In genomic region chr5:139574641-139575312, GRCh38 we compare ENCODE assay signal across 8 cellular contexts. TPM values are rescaled to one million over a fixed set of nuclear protein-coding genes. Genes with fewer than 3 reads are reported as not detected.
DNase-seq lines count a peak whose midpoint lies in the region; ATAC-seq and TF ChIP-seq lines count a peak whose summit lies in the region.

No MANE protein-coding gene starts in this region.

- H3K4me3 Mint-ChIP-seq in naive B cell: peak overlapping the region in 4 of 8 donors; percentile 0 to 39 (median 18)

- peaks cover 93% of the 10 kb centered on the region for H3K79me2 ChIP-seq in PC-3 (ENCODE audit: low read length)

- no peaks in the 10 kb centered on the region for H3F3A ChIP-seq in PC-3 (ENCODE audit: low read length, unreplicated experiment)

- no TSS peak for BruUV-seq in PC-3 (replicated peaks; lab: Mats Ljungman, UMichigan)

- peaks cover 44 to 85% (median 73%) of the 10 kb centered on the region in 3 donors for H3K4me1 Mint-ChIP-seq in naive B cell

- no peaks in the 10 kb centered on the region for H3K9me3 ChIP-seq in PC-3 (ENCODE audit: low read length)
- no peaks in the 10 kb centered on the region for H3K9me3 ChIP-seq in effector memory CD4-positive, alpha-beta T cell (ENCODE audit: control insufficient read depth, low read length)

- H4K20me1 ChIP-seq in PC-3 (ENCODE audit: low read length): peaks cover 48% of the 10 kb centered on the region

- DNase-seq in AG20443 (ENCODE audit: low spot score) (peak; percentile 44), PC-3 (peak; percentile 60), naive B cell (peak; percentile 39), NCI-H146 (lab: John Stamatoyannopoulos, UW) (no peak), NCI-H1417 treated with DMSO at 0.1 percent for 48 hours (lab: John Stamatoyannopoulos, UW) (no peak)
- no peak for DNase-seq in effector memory CD4-positive, alpha-beta T cell

- peak overlapping the region in 4 of 6 donors; percentile 20 to 85 (median 68) for H3K27ac Mint-ChIP-seq in naive B cell

- H3K4me3 ChIP-seq in GM12875 (ENCODE audit: low read depth, low read length): no peak overlapping the region
- H3K4me3 ChIP-seq in PC-3 (ENCODE audit: low read length): no peak overlapping the region
- no peak overlapping the region for H3K4me3 ChIP-seq in effector memory CD4-positive, alpha-beta T cell (ENCODE audit: insufficient read depth, low read depth, low read length, poor library complexity, severe bottlenecking)

- H3K9me3 Mint-ChIP-seq in naive B cell: no peaks in the 10 kb centered on the region

- no peak overlapping the region for H3K9ac ChIP-seq in PC-3 (ENCODE audit: low read length)

- no peak overlapping the region for H3K27ac ChIP-seq in PC-3 (ENCODE audit: low read length)
- peak overlapping the region; percentile 32 for H3K27ac ChIP-seq in effector memory CD4-positive, alpha-beta T cell (ENCODE audit: insufficient read depth, low read length, poor library complexity, severe bottlenecking)

- TF ChIP-seq CTCF in GM12875 (IDR thresholded peaks at IDR 0.05; ENCODE audit: borderline replicate concordance, insufficient read depth, low read depth, low read length): peak; percentile 56; the same call in 1 of the 2 replicates
- peak; percentile 75 for TF ChIP-seq CTCF in PC-3 (conservative IDR thresholded peaks at IDR 0.05; ENCODE audit: low read depth, low read length)

- POLR2A ChIA-PET in PC-3 (lab: Charles Lee; ENCODE audit: unreplicated experiment): interaction anchor here (0.6 kb wide), 3 partner anchors 9 to 19 kb away, joined by 4 to 17 read pairs (median 9); no protein-coding TSS in a partner anchor

- ATAC-seq in PC-3 (peak; percentile 71), naive B cell (ENCODE audit: low read depth in 2 of 2) (peak; percentile 68 to 72), GM19324 (IDR thresholded peaks at IDR 0.05; ENCODE audit: low FRiP score, unreplicated experiment) (no peak)

- H3K36me3 Mint-ChIP-seq in naive B cell: peaks cover 0 to 5% of the 10 kb centered on the region in 2 donors

- no peaks in the 10 kb centered on the region for H3K9me2 ChIP-seq in PC-3 (replicated peaks; ENCODE audit: low read length)

- intact Hi-C loops in PC-3 (cut with micrococcal nuclease): loop anchor here (2.0 kb wide), 1 partner anchor 58 kb away; no protein-coding TSS in a partner anchor

- H2AFZ ChIP-seq in PC-3 (ENCODE audit: low read length): no peak overlapping the region

- H3K36me3 ChIP-seq in PC-3 (ENCODE audit: low read depth, low read length): peaks cover 2% of the 10 kb centered on the region; the same call in 1 of the 2 replicates
- H3K36me3 ChIP-seq in effector memory CD4-positive, alpha-beta T cell (ENCODE audit: control insufficient read depth, insufficient read depth, low read length): no peaks in the 10 kb centered on the region

- no peaks in the 10 kb centered on the region for H3K27me3 ChIP-seq in PC-3 (ENCODE audit: low read length)
- H3K27me3 ChIP-seq in effector memory CD4-positive, alpha-beta T cell (replicated peaks; ENCODE audit: control insufficient read depth, insufficient read depth, low read length, poor library complexity, severe bottlenecking): no peaks in the 10 kb centered on the region

- no peaks in the 10 kb centered on the region for H3K4me1 ChIP-seq in PC-3 (ENCODE audit: insufficient read depth, low read length)
- H3K4me1 ChIP-seq in effector memory CD4-positive, alpha-beta T cell (ENCODE audit: control insufficient read depth, insufficient read depth, low read length, poor library complexity, severe bottlenecking): peaks cover 40% of the 10 kb centered on the region

- no peak overlapping the region for H3K4me2 ChIP-seq in PC-3 (ENCODE audit: low read length)

- CTCF ChIA-PET in PC-3 (lab: Charles Lee): interaction anchor here (0.6 to 0.8 kb wide), 3 partner anchors 11 to 57 kb away, joined by 3 to 5 read pairs (median 5); no protein-coding TSS in a partner anchor

- no peaks in the 10 kb centered on the region for H3K27me3 Mint-ChIP-seq in naive B cell

RNA-seq across cellular contexts. Expression of gene UBE2D2, which starts 13.6 kb away (rescaled TPM):
- total RNA-seq in PC-3 (2014; rRNA removed): 98.7 and 104 TPM in 2 replicates
- 100 to 1,000 TPM; 374 to 562 (median 427) TPM for polyA plus RNA-seq in naive B cell (ENCODE audit: low read depth in 6 of 6)

Comparison
In these comparisons a context has a peak if more than half of its experiments do, and no peak if none do; other contexts are left out.
1. DNase-seq: peak in AG20443 (single experiment), PC-3 (single experiment) and naive B cell (single experiment); none in effector memory CD4-positive, alpha-beta T cell (0 of 3), NCI-H146 (single experiment) and NCI-H1417 treated with DMSO at 0.1 percent for 48 hours (single experiment).